Comparison of ENCODE assay signal across 2 cellular contexts in genomic region chr13:98290261-98290660, GRCh38.
TF ChIP-seq lines count a peak whose summit lies in the region.

No MANE protein-coding gene starts in this region.

TF ChIP-seq in HepG2, 621 proteins besides CTCF, POLR2A, EP300 and RAD21:
- TF ChIP-seq ZBTB8A (CRISPR knock-in tag; IDR thresholded peaks at IDR 0.05; ENCODE audit: borderline replicate concordance, low read depth) (no peak), ZMYM3 (CRISPR knock-in tag; IDR thresholded peaks at IDR 0.05) (peak; percentile 46; the same call in 1 of the 2 replicates)
TF ChIP-seq in HepG2: peak in this region for 1.

TF ChIP-seq in H1, 55 proteins besides CTCF, POLR2A, EP300 and RAD21:
- TF ChIP-seq BCL11A (IDR thresholded peaks at IDR 0.05; ENCODE audit: low read depth in 2 of 2, low read length in 2 of 2) (no peak), RNF2 (IDR thresholded peaks at IDR 0.05; ENCODE audit: borderline replicate concordance, low read depth, low read length, missing control alignments, poor library complexity, severe bottlenecking) (no peak), KDM1A (IDR thresholded peaks at IDR 0.05; ENCODE audit: borderline replicate concordance, low read length) (peak; percentile 77; the same call in 1 of the 2 replicates)
